ENCODE assay signal across 1 cellular context in genomic region chr11:117725048-117725734, GRCh38.
TF ChIP-seq lines count a peak whose summit lies in the region.

No MANE protein-coding gene starts in this region.

TF ChIP-seq in IMR-90, 13 proteins besides CTCF, POLR2A, EP300 and RAD21:
- TF ChIP-seq MAFK (IDR thresholded peaks at IDR 0.05; ENCODE audit: low read depth, low read length) (no peak), SMC3 (IDR thresholded peaks at IDR 0.05; ENCODE audit: low read depth, low read length) (no peak), CEBPB (IDR thresholded peaks at IDR 0.05; ENCODE audit: low read depth, low read length) (no peak), RCOR1 (IDR thresholded peaks at IDR 0.05; ENCODE audit: insufficient replicate concordance, low read length) (no peak), ELK1 (IDR thresholded peaks at IDR 0.05; ENCODE audit: borderline replicate concordance, low read depth, low read length) (no peak), BHLHE40 (IDR thresholded peaks at IDR 0.05; ENCODE audit: low read depth, low read length) (no peak), CHD1 (IDR thresholded peaks at IDR 0.05; ENCODE audit: low read depth, low read length) (no peak), RFX5 (IDR thresholded peaks at IDR 0.05; ENCODE audit: low read depth, low read length) (no peak), MXI1 (IDR thresholded peaks at IDR 0.05; ENCODE audit: borderline replicate concordance, low read depth, low read length) (no peak), MAZ (IDR thresholded peaks at IDR 0.05; ENCODE audit: borderline replicate concordance, low read depth, low read length) (no peak), FOS (IDR thresholded peaks at IDR 0.05; ENCODE audit: low read depth, low read length) (no peak), USF2 (IDR thresholded peaks at IDR 0.05; ENCODE audit: low read depth, low read length) (no peak), NFE2L2 (IDR thresholded peaks at IDR 0.05; ENCODE audit: low read depth, low read length) (no peak)
